In the genomic region with DNA sequence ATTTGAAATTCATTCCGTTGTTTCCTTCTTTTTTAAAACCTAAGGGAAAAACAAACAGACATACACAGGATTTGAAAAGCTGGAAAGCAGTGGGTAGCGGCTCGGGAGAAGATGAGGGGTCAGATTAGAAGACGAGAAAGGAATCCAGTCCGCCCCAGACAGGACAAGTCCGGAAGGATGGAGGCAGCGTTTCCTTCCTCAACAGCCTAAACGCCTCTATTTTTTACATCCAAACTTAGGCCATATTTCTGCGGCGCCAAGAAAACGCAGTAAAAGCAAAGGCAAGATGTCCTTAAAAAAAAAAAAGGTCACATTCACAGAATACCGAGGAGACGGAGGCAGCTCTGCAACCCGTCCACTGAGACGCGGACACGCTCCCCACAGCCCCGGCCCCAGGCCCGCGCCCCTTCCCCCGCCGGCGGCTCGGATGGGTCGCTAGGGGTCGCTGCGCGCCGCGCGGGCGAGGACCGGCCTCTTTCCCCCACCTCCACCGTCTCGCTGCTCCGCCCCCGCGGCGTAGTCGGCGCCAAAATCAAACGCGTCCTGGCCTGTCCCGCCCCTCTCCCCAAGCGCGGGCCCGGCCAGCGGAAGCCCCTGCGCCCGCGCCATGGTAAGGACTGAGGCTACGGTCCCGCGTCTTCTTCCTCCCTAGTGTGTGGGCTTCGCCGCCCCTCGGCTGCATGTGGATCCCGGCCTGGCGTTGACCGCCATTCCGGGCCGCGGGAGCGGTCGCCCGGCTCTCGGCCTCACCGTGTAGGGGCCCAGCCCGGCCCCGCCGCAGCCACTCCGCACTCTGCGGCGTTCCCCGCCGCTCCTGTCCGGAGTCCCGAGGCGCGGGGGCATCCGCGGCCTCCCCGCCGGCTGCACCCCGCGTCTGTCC, we compare ENCODE assay signal across 8 cellular contexts. TPM values are rescaled to one million over a fixed set of nuclear protein-coding genes. Genes with fewer than 3 reads are reported as not detected.
A peak's percentile ranks its signal among the peaks of the same experiment; 100 is the strongest.
DNase-seq lines count a peak whose midpoint lies in the region; ATAC-seq and TF ChIP-seq lines count a peak whose summit lies in the region.

A gene with protein sequence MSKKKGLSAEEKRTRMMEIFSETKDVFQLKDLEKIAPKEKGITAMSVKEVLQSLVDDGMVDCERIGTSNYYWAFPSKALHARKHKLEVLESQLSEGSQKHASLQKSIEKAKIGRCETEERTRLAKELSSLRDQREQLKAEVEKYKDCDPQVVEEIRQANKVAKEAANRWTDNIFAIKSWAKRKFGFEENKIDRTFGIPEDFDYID (plus strand): TSS at position 558 of the 880 bp plus-strand sequence. CDS start 50 bp downstream, at position 608.

- peak within 1 kb of the TSS; percentile 67 for H3K56ac ChIP-seq in IMR-90 (ENCODE audit: extremely low read depth, insufficient read depth, low read length)

- H3K9me1 ChIP-seq in IMR-90 (ENCODE audit: insufficient read depth, low read length): peaks cover 9% of the 10 kb centered on the region

- dilution Hi-C loops in IMR-90 (cut with HindIII; ENCODE audit: low sequenced_read_pairs, unreplicated experiment): no loop called here

- H4K91ac ChIP-seq in IMR-90 (ENCODE audit: insufficient read depth, low read depth, low read length): no peak within 1 kb of the TSS; the same call in 1 of the 2 replicates

- H3K4me2 ChIP-seq in IMR-90 (ENCODE audit: low read depth, low read length): peak within 1 kb of the TSS; percentile 92

- in situ Hi-C loops in IMR-90 (cut with MboI; ENCODE audit: low sequenced_read_pairs): loop anchor here (5.0 kb wide), 1 partner anchor 228 kb away; no protein-coding TSS in a partner anchor

- intact Hi-C loops in IMR-90 (cut with micrococcal nuclease): loop anchor here (1.0 to 5.0 kb wide), 6 partner anchors 103 to 406 kb away; a partner anchor contains a TSS

- H3K9me3 ChIP-seq in IMR-90 (ENCODE audit: control insufficient read depth, insufficient read depth, low read length): no peaks in the 10 kb centered on the region

- H3K23ac ChIP-seq in IMR-90 (ENCODE audit: low read depth, low read length): peak within 1 kb of the TSS; percentile 97

- peak within 1 kb of the TSS; percentile 65 to 94 for H4K8ac ChIP-seq in IMR-90 (ENCODE audit: low read depth in 2 of 2, low read length in 2 of 2)

- H3K4me1 ChIP-seq in IMR-90 (ENCODE audit: control insufficient read depth, insufficient read depth, low read length): peaks cover 5% of the 10 kb centered on the region; the same call in 1 of the 2 replicates

- H3K4me3 ChIP-seq in IMR-90 (ENCODE audit: insufficient read depth, low read depth, low read length): peak within 1 kb of the TSS; percentile 75
- peak within 1 kb of the TSS; percentile 81 for H3K4me3 ChIP-seq in epithelial cell of proximal tubule (ENCODE audit: low read depth, low read length)

- CTCF ChIA-PET in IMR-90 (lab: Yijun Ruan, JAX): interaction anchor here (0.6 to 2.3 kb wide), 7 partner anchors 74 to 763 kb away, joined by 3 to 11 read pairs (median 3); no protein-coding TSS in a partner anchor

- peak within 1 kb of the TSS; percentile 5; the same call in 1 of the 3 replicates for H2BK15ac ChIP-seq in IMR-90 (ENCODE audit: low read depth, low read length)

- peak within 1 kb of the TSS; percentile 79; the same call in 1 of the 2 replicates for H3K14ac ChIP-seq in IMR-90 (replicated peaks; ENCODE audit: low read depth, low read length)

- no TSS peak for BruUV-seq in IMR-90 (replicated peaks; lab: Mats Ljungman, UMichigan)

- peak within 1 kb of the TSS; percentile 35 for H2BK120ac ChIP-seq in IMR-90 (ENCODE audit: low read depth, low read length)

- TF ChIP-seq CTCF in IMR-90 (conservative IDR thresholded peaks at IDR 0.05; ENCODE audit: low read depth, low read length) (peak; percentile 90), epithelial cell of proximal tubule (conservative IDR thresholded peaks at IDR 0.05; ENCODE audit: low read depth, low read length) (peak; percentile 85)

- H3K4ac ChIP-seq in IMR-90 (ENCODE audit: low read depth, low read length): peak within 1 kb of the TSS; percentile 19

- WGBS in IMR-90 (ENCODE audit: extremely low coverage in 2 of 2, insufficient read length in 1 of 2), 2 experiments: 0% methylated on average over 48 of the region's 86 CpGs; no CpG with 5 or more reads in 1 of the 2 experiments

- H2BK5ac ChIP-seq in IMR-90 (ENCODE audit: low read depth, low read length, poor library complexity, severe bottlenecking): peak within 1 kb of the TSS; percentile 39

- H3K79me1 ChIP-seq in IMR-90 (ENCODE audit: low read depth in 1 of 2, low read length in 2 of 2): peaks cover 9 to 30% of the 10 kb centered on the region in 2 experiments; a peak in 3 of 4 replicates

- H3K27me3 ChIP-seq in IMR-90 (ENCODE audit: control insufficient read depth, insufficient read depth, low read length): no peaks in the 10 kb centered on the region

- peak within 1 kb of the TSS; percentile 53 for H3K27ac ChIP-seq in IMR-90 (ENCODE audit: insufficient read depth, low read length)

- POLR2A ChIA-PET in IMR-90 (lab: Charles Lee; ENCODE audit: unreplicated experiment): no interaction called here

- peaks cover 2% of the 10 kb centered on the region; the same call in 1 of the 2 replicates for H3K36me3 ChIP-seq in IMR-90 (ENCODE audit: control insufficient read depth, insufficient read depth, low read length)

- ATAC-seq in GM21528 (IDR thresholded peaks at IDR 0.05; ENCODE audit: low FRiP score, unreplicated experiment) (peak; percentile 81), IMR-90 (ENCODE audit: low read depth) (peak; percentile 91)

- H4K5ac ChIP-seq in IMR-90 (ENCODE audit: low read depth, low read length): peak within 1 kb of the TSS; percentile 50

- TF ChIP-seq POLR2A in IMR-90 (IDR thresholded peaks at IDR 0.05; ENCODE audit: low read depth, low read length): peak; percentile 28; the same call in 1 of the 2 replicates

- no peak within 1 kb of the TSS; the same call in 1 of the 2 replicates for H2BK20ac ChIP-seq in IMR-90 (ENCODE audit: low read depth, low read length)

- H2AK5ac ChIP-seq in IMR-90 (ENCODE audit: low read depth, low read length): no peak within 1 kb of the TSS

- peak; percentile 85 for DNase-seq in DMS53 (lab: John Stamatoyannopoulos, UW)
- peak; percentile 71 for DNase-seq in IMR-90
- peak; percentile 33 for DNase-seq in OCI-M2 (lab: John Stamatoyannopoulos, UW; ENCODE audit: unreplicated experiment)
- DNase-seq in activated T-cell treated with anti-CD3 and anti-CD28 coated beads for 24 hours (ENCODE audit: low read depth): peak; percentile 85
- no peak for DNase-seq in epithelial cell of proximal tubule (ENCODE audit: low read depth)
- DNase-seq in mucosa of gallbladder (ENCODE audit: low spot score): peak; percentile 81
- peak; percentile 77 to 90 for DNase-seq in stimulated activated CD8-positive, alpha-beta memory T cell treated with anti-CD3 and anti-CD28 coated beads, Interleukin-4, amount 100 ng/mL, for 4 hours (ENCODE audit: low read depth in 2 of 2, low spot score in 1 of 2)

- peak within 1 kb of the TSS; percentile 34 for H2AK9ac ChIP-seq in IMR-90 (replicated peaks; ENCODE audit: low read depth, low read length, poor library complexity)

- peak within 1 kb of the TSS; percentile 61 for H3K18ac ChIP-seq in IMR-90 (ENCODE audit: low read depth, low read length)

- peak within 1 kb of the TSS; percentile 89 for H2AFZ ChIP-seq in IMR-90 (replicated peaks; ENCODE audit: low read length, poor library complexity)

- H3K9ac ChIP-seq in IMR-90 (ENCODE audit: low read depth, low read length): peak within 1 kb of the TSS; percentile 86

- H4K20me1 ChIP-seq in IMR-90 (ENCODE audit: insufficient read depth, low read length): no peaks in the 10 kb centered on the region

- peak; percentile 84 for TF ChIP-seq RAD21 in IMR-90 (IDR thresholded peaks at IDR 0.05; ENCODE audit: low read length)

TF ChIP-seq in IMR-90, 13 proteins besides CTCF, POLR2A, EP300 and RAD21:
- TF ChIP-seq BHLHE40 (IDR thresholded peaks at IDR 0.05; ENCODE audit: low read depth, low read length) (no peak), CEBPB (IDR thresholded peaks at IDR 0.05; ENCODE audit: low read depth, low read length) (no peak), CHD1 (IDR thresholded peaks at IDR 0.05; ENCODE audit: low read depth, low read length) (no peak), NFE2L2 (IDR thresholded peaks at IDR 0.05; ENCODE audit: low read depth, low read length) (no peak), RCOR1 (IDR thresholded peaks at IDR 0.05; ENCODE audit: insufficient replicate concordance, low read length) (no peak), SMC3 (IDR thresholded peaks at IDR 0.05; ENCODE audit: low read depth, low read length) (peak; percentile 73), FOS (IDR thresholded peaks at IDR 0.05; ENCODE audit: low read depth, low read length) (no peak), RFX5 (IDR thresholded peaks at IDR 0.05; ENCODE audit: low read depth, low read length) (no peak), MAZ (IDR thresholded peaks at IDR 0.05; ENCODE audit: borderline replicate concordance, low read depth, low read length) (peak; percentile 86; the same call in 1 of the 2 replicates), MXI1 (IDR thresholded peaks at IDR 0.05; ENCODE audit: borderline replicate concordance, low read depth, low read length) (peak; percentile 92; the same call in 1 of the 2 replicates), MAFK (IDR thresholded peaks at IDR 0.05; ENCODE audit: low read depth, low read length) (no peak)
- TF ChIP-seq, protein P1, sequence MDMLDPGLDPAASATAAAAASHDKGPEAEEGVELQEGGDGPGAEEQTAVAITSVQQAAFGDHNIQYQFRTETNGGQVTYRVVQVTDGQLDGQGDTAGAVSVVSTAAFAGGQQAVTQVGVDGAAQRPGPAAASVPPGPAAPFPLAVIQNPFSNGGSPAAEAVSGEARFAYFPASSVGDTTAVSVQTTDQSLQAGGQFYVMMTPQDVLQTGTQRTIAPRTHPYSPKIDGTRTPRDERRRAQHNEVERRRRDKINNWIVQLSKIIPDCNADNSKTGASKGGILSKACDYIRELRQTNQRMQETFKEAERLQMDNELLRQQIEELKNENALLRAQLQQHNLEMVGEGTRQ (IDR thresholded peaks at IDR 0.05; ENCODE audit: low read depth, low read length): no peak
- TF ChIP-seq, protein P2, sequence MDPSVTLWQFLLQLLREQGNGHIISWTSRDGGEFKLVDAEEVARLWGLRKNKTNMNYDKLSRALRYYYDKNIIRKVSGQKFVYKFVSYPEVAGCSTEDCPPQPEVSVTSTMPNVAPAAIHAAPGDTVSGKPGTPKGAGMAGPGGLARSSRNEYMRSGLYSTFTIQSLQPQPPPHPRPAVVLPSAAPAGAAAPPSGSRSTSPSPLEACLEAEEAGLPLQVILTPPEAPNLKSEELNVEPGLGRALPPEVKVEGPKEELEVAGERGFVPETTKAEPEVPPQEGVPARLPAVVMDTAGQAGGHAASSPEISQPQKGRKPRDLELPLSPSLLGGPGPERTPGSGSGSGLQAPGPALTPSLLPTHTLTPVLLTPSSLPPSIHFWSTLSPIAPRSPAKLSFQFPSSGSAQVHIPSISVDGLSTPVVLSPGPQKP (IDR thresholded peaks at IDR 0.05; ENCODE audit: borderline replicate concordance, low read depth, low read length): no peak

RNA-seq across cellular contexts. Expression of the gene that starts here (rescaled TPM):
- total RNA-seq in IMR-90 (2012; rRNA removed) (0.36 and 3.3 TPM in 2 replicates), epithelial cell of proximal tubule (15.2 and 30.0 TPM in 2 replicates), mucosa of gallbladder (1.7 TPM)
- 2.3 and 3.5 TPM in 2 replicates for polyA plus RNA-seq in IMR-90 (2012; rRNA removed)
- 0.19 and 0.22 TPM in 2 replicates for polyA plus RNA-seq in IMR-90 (2012; cell fraction: cytosol; rRNA removed)
- polyA plus RNA-seq in IMR-90 (2012; cell fraction: nucleus; rRNA removed; ENCODE audit: low replicate concordance): 0.22 TPM in 1 of 2 replicates, not detected in the other
